In genomic region chr9:37587521-37587920, GRCh38 we compare ENCODE assay signal across 20 cellular contexts. TPM values are rescaled to one million over a fixed set of nuclear protein-coding genes. Genes with fewer than 3 reads are reported as not detected.
DNase-seq lines count a peak whose midpoint lies in the region; ATAC-seq and TF ChIP-seq lines count a peak whose summit lies in the region.
"Had no signal": no experiment of that assay in that cellular context is flagged by ENCODE, and none has a peak within 500 bp of the region (broad histone marks: within the 10 kb centered on the region; RNA-seq: fewer than 3 reads in every experiment).

No MANE protein-coding gene starts in this region.

- no peaks in the 10 kb centered on the region for H3K9me3 Mint-ChIP-seq in stimulated activated naive CD8-positive, alpha-beta T cell treated with anti-CD3 and anti-CD28 coated beads, Interleukin-15, Interleukin-2, amounts not matched to agents 100 ng/mL and 50 ng/mL, for 24 hours
- no peaks in the 10 kb centered on the region for H3K9me3 Mint-ChIP-seq in stimulated activated naive CD8-positive, alpha-beta T cell treated with anti-CD3 and anti-CD28 coated beads, Interleukin-15, amount 100 ng/mL, for 72 hours
- H3K9me3 Mint-ChIP-seq: HFFc6 had no signal

- intact Hi-C loops in mucosa of descending colon (cut with DNase I, micrococcal nuclease): no loop called here

- peaks cover 26% of the 10 kb centered on the region for H3K4me1 ChIP-seq in mucosa of descending colon (ENCODE audit: low read depth)

- H3K4me1 Mint-ChIP-seq in stimulated activated naive CD8-positive, alpha-beta T cell treated with anti-CD3 and anti-CD28 coated beads, Interleukin-15, Interleukin-2, amounts not matched to agents 100 ng/mL and 50 ng/mL, for 24 hours (ENCODE audit: low read depth): peaks cover 39% of the 10 kb centered on the region
- H3K4me1 Mint-ChIP-seq in stimulated activated naive CD8-positive, alpha-beta T cell treated with anti-CD3 and anti-CD28 coated beads, Interleukin-15, amount 100 ng/mL, for 72 hours: peaks cover 42% of the 10 kb centered on the region

- TF ChIP-seq CTCF in mucosa of descending colon (IDR thresholded peaks at IDR 0.05): no peak

- H3K4me3 Mint-ChIP-seq in stimulated activated naive CD8-positive, alpha-beta T cell treated with anti-CD3 and anti-CD28 coated beads, Interleukin-15, Interleukin-2, amounts not matched to agents 100 ng/mL and 50 ng/mL, for 24 hours: no peak overlapping the region
- no peak overlapping the region for H3K4me3 Mint-ChIP-seq in stimulated activated naive CD8-positive, alpha-beta T cell treated with anti-CD3 and anti-CD28 coated beads, Interleukin-15, amount 100 ng/mL, for 72 hours
- H3K4me3 Mint-ChIP-seq: H9, HFFc6 had no signal

- no peaks in the 10 kb centered on the region for H3K27me3 Mint-ChIP-seq in stimulated activated naive CD8-positive, alpha-beta T cell treated with anti-CD3 and anti-CD28 coated beads, Interleukin-15, Interleukin-2, amounts not matched to agents 100 ng/mL and 50 ng/mL, for 24 hours
- no peaks in the 10 kb centered on the region for H3K27me3 Mint-ChIP-seq in stimulated activated naive CD8-positive, alpha-beta T cell treated with anti-CD3 and anti-CD28 coated beads, Interleukin-15, amount 100 ng/mL, for 72 hours

- DNase-seq in stimulated activated naive CD8-positive, alpha-beta T cell treated with anti-CD3 and anti-CD28 coated beads, Interleukin-15, amount 100 ng/mL, for 72 hours: no peak
- peak; percentile 30 for DNase-seq in dermis blood vessel endothelial cell
- DNase-seq in mucosa of descending colon: no peak
- DNase-seq in stimulated activated naive CD4-positive, alpha-beta T cell treated with Interleukin-2 at 50 U/mL for 16 hours (lab: John Stamatoyannopoulos, UW): no peak
- DNase-seq: BE2C; H9; HFFc6; KG1; NCI-H1092 treated with DMSO at 0.1 percent for 48 hours; NCI-H146; NCI-H2029; NCI-H226; NCI-H510A treated with DMSO at 0.1 percent for 48 hours; NCI-H748 treated with DMSO at 0.1 percent for 48 hours; NK-92 treated with Interleukin-12 subunit alpha and Interleukin-12 subunit beta, amount 100 ng/mL, for 24 hours; SIG-M5; SK-N-SH had no signal

- ATAC-seq in stimulated activated naive CD8-positive, alpha-beta T cell treated with anti-CD3 and anti-CD28 coated beads, Interleukin-15, amount 100 ng/mL, for 72 hours: no peak
- ATAC-seq in mucosa of descending colon (peak; percentile 46), GM21786 (IDR thresholded peaks at IDR 0.05; ENCODE audit: unreplicated experiment) (no peak), HG02852 (IDR thresholded peaks at IDR 0.05; ENCODE audit: unreplicated experiment) (no peak)

- H3K9me3 ChIP-seq in mucosa of descending colon: no peaks in the 10 kb centered on the region
- H3K9me3 ChIP-seq: BE2C, SK-N-SH had no signal

- no peaks in the 10 kb centered on the region for H3K36me3 ChIP-seq in mucosa of descending colon (ENCODE audit: low read depth)

- peak overlapping the region; percentile 27 for H3K27ac Mint-ChIP-seq in stimulated activated naive CD8-positive, alpha-beta T cell treated with anti-CD3 and anti-CD28 coated beads, Interleukin-15, Interleukin-2, amounts not matched to agents 100 ng/mL and 50 ng/mL, for 24 hours
- no peak overlapping the region for H3K27ac Mint-ChIP-seq in stimulated activated naive CD8-positive, alpha-beta T cell treated with anti-CD3 and anti-CD28 coated beads, Interleukin-15, amount 100 ng/mL, for 72 hours
- H3K27ac Mint-ChIP-seq: H9, HFFc6 had no signal

- no peak overlapping the region for H3K4me3 ChIP-seq in mucosa of descending colon

- peaks cover 83% of the 10 kb centered on the region for H3K36me3 Mint-ChIP-seq in stimulated activated naive CD8-positive, alpha-beta T cell treated with anti-CD3 and anti-CD28 coated beads, Interleukin-15, Interleukin-2, amounts not matched to agents 100 ng/mL and 50 ng/mL, for 24 hours (ENCODE audit: low read depth)

RNA-seq across cellular contexts. Expression of gene TOMM5, which starts 4.9 kb away (rescaled TPM):
- total RNA-seq in dermis blood vessel endothelial cell: 84.9 and 156 TPM in 2 replicates
- 10 to 100 TPM; 45.6 to 72.9 (median 68.1) TPM for total RNA-seq in mucosa of descending colon

RNA-seq across cellular contexts. Expression of gene FBXO10, which starts 11.3 kb away (rescaled TPM):
- total RNA-seq in dermis blood vessel endothelial cell (12.8 and 17.0 TPM in 2 replicates), mucosa of descending colon (10 to 100 TPM in 1 of 3 donors, 1 to 10 TPM in 2; 3.4 to 15.9 (median 4.6) TPM)
